In the genomic region with DNA sequence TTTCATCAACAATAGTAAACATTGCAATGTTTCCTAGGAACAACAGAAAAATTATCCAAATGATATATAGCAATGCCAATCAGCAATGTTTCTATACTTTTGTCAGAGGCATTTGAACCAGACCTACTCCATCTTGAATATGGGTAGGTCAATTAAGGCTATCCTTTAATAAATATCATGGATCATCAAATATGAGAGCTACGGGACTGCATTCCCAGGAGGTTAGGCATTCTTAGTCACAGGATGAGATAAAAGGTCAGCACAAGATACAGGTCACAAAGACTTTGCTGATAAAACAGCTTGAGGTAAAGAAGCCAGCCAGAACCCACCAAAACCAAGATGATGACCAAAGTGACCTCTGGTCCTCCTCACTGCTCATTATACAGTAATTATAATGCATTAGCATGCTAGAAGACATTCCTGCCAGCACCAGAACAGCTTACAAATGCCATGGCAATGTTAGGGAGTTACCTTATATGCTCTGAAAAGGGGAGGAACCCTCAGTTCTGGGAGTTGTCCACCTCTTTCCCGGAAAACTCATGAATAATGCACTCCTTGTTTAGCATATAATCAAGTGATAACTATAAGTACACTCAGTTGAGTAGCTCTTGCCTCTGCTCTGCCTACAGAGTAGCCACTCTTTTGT, we compare ENCODE assay signal across 2 cellular contexts.
A peak's percentile ranks its signal among the peaks of the same experiment; 100 is the strongest.
TF ChIP-seq lines count a peak whose summit lies in the region.

No MANE protein-coding gene starts in this region.

TF ChIP-seq in SK-N-SH treated with all-trans-retinoic acid at 6 μM for 48 hours, 23 proteins besides CTCF, POLR2A, EP300 and RAD21 (continued from another document):
- TF ChIP-seq ZFP3 (CRISPR knock-in tag; IDR thresholded peaks at IDR 0.05) (peak; percentile 87), ESRRG (CRISPR knock-in tag; IDR thresholded peaks at IDR 0.05) (no peak), BACH2 (CRISPR knock-in tag; IDR thresholded peaks at IDR 0.05; ENCODE audit: borderline replicate concordance) (no peak), ZFP30 (CRISPR knock-in tag; IDR thresholded peaks at IDR 0.05) (no peak), TCF4 (CRISPR knock-in tag; IDR thresholded peaks at IDR 0.05; ENCODE audit: borderline replicate concordance) (no peak), POU6F1 (CRISPR knock-in tag; IDR thresholded peaks at IDR 0.05; ENCODE audit: borderline replicate concordance, low read depth) (no peak), CSRNP3 (CRISPR knock-in tag; IDR thresholded peaks at IDR 0.05) (no peak), PPARA (CRISPR knock-in tag; IDR thresholded peaks at IDR 0.05; ENCODE audit: borderline replicate concordance) (no peak), TOX (CRISPR knock-in tag; IDR thresholded peaks at IDR 0.05; ENCODE audit: borderline replicate concordance) (no peak), SNAI2 (CRISPR knock-in tag; IDR thresholded peaks at IDR 0.05) (no peak), OSR1 (CRISPR knock-in tag; IDR thresholded peaks at IDR 0.05) (peak; percentile 88)
TF ChIP-seq in SK-N-SH treated with all-trans-retinoic acid at 6 μM for 48 hours: peak in this region for 4.

TF ChIP-seq in SK-N-SH, 30 proteins besides CTCF, POLR2A, EP300 and RAD21:
- no peak for TF ChIP-seq REST (IDR thresholded peaks at IDR 0.05; ENCODE audit: low read depth, low read length)
- no peak for TF ChIP-seq TEAD4 (IDR thresholded peaks at IDR 0.05; ENCODE audit: borderline replicate concordance, insufficient read depth)
- TF ChIP-seq GATA2 (CRISPR knock-in tag; IDR thresholded peaks at IDR 0.05): no peak
- TF ChIP-seq EZH2phosphoT487 (IDR thresholded peaks at IDR 0.05; ENCODE audit: borderline replicate concordance, low read depth): no peak
- TF ChIP-seq FOXJ3 (CRISPR knock-in tag; IDR thresholded peaks at IDR 0.05): no peak
- TF ChIP-seq RFX5 (IDR thresholded peaks at IDR 0.05; ENCODE audit: low read length): no peak
